8 cellular contexts compared by ENCODE assay signal in genomic region chr6:117600008-117600743, GRCh38. TPM values are rescaled to one million over a fixed set of nuclear protein-coding genes. Genes with fewer than 3 reads are reported as not detected.
DNase-seq lines count a peak whose midpoint lies in the region; ATAC-seq and FAIRE-seq lines count a peak whose summit lies in the region.

No MANE protein-coding gene starts in this region.

- peak overlapping the region; percentile 58 for H3K27ac Mint-ChIP-seq in activated T-cell treated with anti-CD3 and anti-CD28 coated beads, Interleukin-2, amount 50 U/mL, for 24 hours
- H3K27ac Mint-ChIP-seq in stimulated activated memory B cell treated with anti-CD40 and anti-IgM and Interleukin-4, amounts not matched to agents 10 μg/mL and 1 μg/mL and 100 μg/mL, for 72 hours, result no peak overlapping the region

- H3K4me3 ChIP-seq in endocrine pancreas (ENCODE audit: control insufficient read depth, insufficient read depth, low read length), result peak overlapping the region; percentile 98

- peaks cover 18% of the 10 kb centered on the region for H3K4me1 ChIP-seq in endocrine pancreas (ENCODE audit: control insufficient read depth, insufficient read depth, low read length)

- H3K4me3 Mint-ChIP-seq in activated T-cell treated with anti-CD3 and anti-CD28 coated beads, Interleukin-2, amount 50 U/mL, for 24 hours, result peak overlapping the region; percentile 99
- peak overlapping the region; percentile 47 for H3K4me3 Mint-ChIP-seq in stimulated activated memory B cell treated with anti-CD40 and anti-IgM and Interleukin-4, amounts not matched to agents 10 μg/mL and 1 μg/mL and 100 μg/mL, for 72 hours

- FAIRE-seq in frontal cortex (lab: Jason Lieb, UNC), result no peak

- no peak for ATAC-seq in stimulated activated memory B cell treated with anti-CD40 and anti-IgM and Interleukin-4, amounts not matched to agents 10 μg/mL and 1 μg/mL and 100 μg/mL, for 72 hours

- no peak for DNase-seq in activated T-cell treated with anti-CD3 and anti-CD28 coated beads, Interleukin-2, amount 50 U/mL, for 24 hours
- DNase-seq in activated T-cell treated with anti-CD3 and anti-CD28 coated beads, Interleukin-2, amount 50 U/mL, for 1 hour, result no peak
- DNase-seq in RKO (ENCODE audit: low spot score) (peak; percentile 68), frontal cortex (ENCODE audit: low spot score in 2 of 2) (no peak)
- no peak for DNase-seq in activated CD4-positive, CD25-positive, alpha-beta regulatory T cell (lab: John Stamatoyannopoulos, UW)
- no peak for DNase-seq in stimulated activated naive CD4-positive, alpha-beta T cell treated with Interleukin-2 at 50 U/mL for 16 hours (lab: John Stamatoyannopoulos, UW)

- H3K27me3 Mint-ChIP-seq in activated T-cell treated with anti-CD3 and anti-CD28 coated beads, Interleukin-2, amount 50 U/mL, for 24 hours, result no peaks in the 10 kb centered on the region
- H3K27me3 Mint-ChIP-seq in stimulated activated memory B cell treated with anti-CD40 and anti-IgM and Interleukin-4, amounts not matched to agents 10 μg/mL and 1 μg/mL and 100 μg/mL, for 72 hours, result no peaks in the 10 kb centered on the region

- H3K36me3 ChIP-seq in endocrine pancreas (ENCODE audit: control insufficient read depth, insufficient read depth, low read length), result no peaks in the 10 kb centered on the region

- no peaks in the 10 kb centered on the region for H3K27me3 ChIP-seq in endocrine pancreas (ENCODE audit: control insufficient read depth, insufficient read depth, low read length)

- H3K9me3 Mint-ChIP-seq in activated T-cell treated with anti-CD3 and anti-CD28 coated beads, Interleukin-2, amount 50 U/mL, for 24 hours, result peaks cover 4% of the 10 kb centered on the region
- H3K9me3 Mint-ChIP-seq in stimulated activated memory B cell treated with anti-CD40 and anti-IgM and Interleukin-4, amounts not matched to agents 10 μg/mL and 1 μg/mL and 100 μg/mL, for 72 hours, result peaks cover 3% of the 10 kb centered on the region

- peaks cover 60% of the 10 kb centered on the region for H3K36me3 Mint-ChIP-seq in activated T-cell treated with anti-CD3 and anti-CD28 coated beads, Interleukin-2, amount 50 U/mL, for 24 hours (ENCODE audit: low read depth)
- peaks cover 29% of the 10 kb centered on the region for H3K36me3 Mint-ChIP-seq in stimulated activated memory B cell treated with anti-CD40 and anti-IgM and Interleukin-4, amounts not matched to agents 10 μg/mL and 1 μg/mL and 100 μg/mL, for 72 hours

- H3K9ac ChIP-seq in endocrine pancreas (ENCODE audit: control insufficient read depth, insufficient read depth, low read length), result no peak overlapping the region

- H3K9me3 ChIP-seq in endocrine pancreas (ENCODE audit: control insufficient read depth, low read length), result no peaks in the 10 kb centered on the region

- H3K4me1 Mint-ChIP-seq in activated T-cell treated with anti-CD3 and anti-CD28 coated beads, Interleukin-2, amount 50 U/mL, for 24 hours (ENCODE audit: low read depth), result peaks cover 57% of the 10 kb centered on the region
- H3K4me1 Mint-ChIP-seq in stimulated activated memory B cell treated with anti-CD40 and anti-IgM and Interleukin-4, amounts not matched to agents 10 μg/mL and 1 μg/mL and 100 μg/mL, for 72 hours, result peaks cover 40% of the 10 kb centered on the region

RNA-seq across cellular contexts. Expression of gene GOPC, which starts 2.1 kb away (rescaled TPM):
- 66.9 TPM for total RNA-seq in frontal cortex
